In genomic region chr1:22763479-22764200, GRCh38 we compare ENCODE assay signal across 19 cellular contexts. TPM values are rescaled to one million over a fixed set of nuclear protein-coding genes. Genes with fewer than 3 reads are reported as not detected.
DNase-seq lines count a peak whose midpoint lies in the region; ATAC-seq and TF ChIP-seq lines count a peak whose summit lies in the region.
"Had no signal": no experiment of that assay in that cellular context is flagged by ENCODE, and none has a peak within 500 bp of the region (broad histone marks: within the 10 kb centered on the region; RNA-seq: fewer than 3 reads in every experiment).

No MANE protein-coding gene starts in this region.

- no peaks in the 10 kb centered on the region for H3K36me3 ChIP-seq in BE2C
- H3K36me3 ChIP-seq: esophagus muscularis mucosa, heart right ventricle had no signal

- DNase-seq in GM10248 (ENCODE audit: extremely low spot score) (peak; percentile 62), M059J (ENCODE audit: low read depth) (peak; percentile 66), left colon (no peak), BE2C (no peak), left ventricle myocardium superior (no peak)
- no peak for DNase-seq in activated naive CD4-positive, alpha-beta T cell (lab: John Stamatoyannopoulos, UW)
- DNase-seq in central memory CD4-positive, alpha-beta T cell = no peak
- DNase-seq: activated CD4-positive, alpha-beta T cell treated with anti-CD3 and anti-CD28 coated beads for 36 hours; activated T-cell treated with anti-CD3 and anti-CD28 coated beads for 4 hours; body of pancreas; CD4-positive, alpha-beta memory T cell; heart right ventricle; NCI-H187; NCI-H510A; OCI-M1; right cardiac atrium; T-helper 9 cell had no signal

- intact Hi-C loops in left colon (cut with DNase I, micrococcal nuclease) (no loop called here), left ventricle myocardium superior (cut with micrococcal nuclease) (no loop called here)

- peak; percentile 68 for ATAC-seq in GM19351 (IDR thresholded peaks at IDR 0.05; ENCODE audit: unreplicated experiment)
- ATAC-seq in left colon = peak; percentile 40
- ATAC-seq in left ventricle myocardium superior = no peak
- ATAC-seq: activated CD4-positive, alpha-beta T cell treated with anti-CD3 and anti-CD28 coated beads for 36 hours; body of pancreas; heart right ventricle; right cardiac atrium had no signal

- no peak overlapping the region for H3K4me3 ChIP-seq in BE2C (ENCODE audit: low read depth, low read length)
- H3K4me3 ChIP-seq: body of pancreas, esophagus muscularis mucosa, heart right ventricle had no signal

- H3K27me3 ChIP-seq in BE2C = no peaks in the 10 kb centered on the region
- H3K27me3 ChIP-seq: body of pancreas had no signal

- CTCF ChIA-PET in GM10248 (lab: Yijun Ruan, JAX) = no interaction called here

- no peaks in the 10 kb centered on the region for H3K9me3 ChIP-seq in BE2C
- H3K9me3 ChIP-seq: body of pancreas, esophagus muscularis mucosa, heart right ventricle had no signal

- POLR2A ChIA-PET in GM10248 (lab: Yijun Ruan, JAX) = no interaction called here

- H3K4me1 ChIP-seq in BE2C = no peaks in the 10 kb centered on the region
- H3K4me1 ChIP-seq: body of pancreas, esophagus muscularis mucosa, heart right ventricle had no signal

- no peak for TF ChIP-seq CTCF in GM10248 (IDR thresholded peaks at IDR 0.05; ENCODE audit: control extremely low read depth, extremely low read depth, low read depth, missing control alignments)
- no peak for TF ChIP-seq CTCF in BE2C (IDR thresholded peaks at IDR 0.05; ENCODE audit: low read depth, low read length)

RNA-seq across cellular contexts. Expression of gene EPHB2, which starts 53.0 kb away (rescaled TPM):
- total RNA-seq in M059J (2014; rRNA removed; shearing (Covaris generic)) = 23.0 and 26.7 TPM in 2 replicates
- total RNA-seq in left colon (10 to 100 TPM; 43.3 to 72.8 TPM), left ventricle myocardium superior (2.4 TPM)
- polyA plus RNA-seq in BE2C (2012; ENCODE audit: insufficient read depth, insufficient read length, low read depth) = 4.6 TPM
- total RNA-seq: activated CD4-positive, alpha-beta T cell treated with anti-CD3 and anti-CD28 coated beads for 36 hours had no signal
- polyA plus RNA-seq: CD4-positive, alpha-beta memory T cell had no signal

Comparison
In these comparisons a context has a peak if more than half of its experiments do, and no peak if none do; other contexts are left out.
1. DNase-seq: peak in GM10248 (single experiment) and M059J (single experiment); none in left colon (0 of 2), activated naive CD4-positive, alpha-beta T cell (0 of 4), BE2C (single experiment), left ventricle myocardium superior (single experiment) and central memory CD4-positive, alpha-beta T cell (single experiment).